22 cellular contexts compared by ENCODE assay signal in the genomic region with DNA sequence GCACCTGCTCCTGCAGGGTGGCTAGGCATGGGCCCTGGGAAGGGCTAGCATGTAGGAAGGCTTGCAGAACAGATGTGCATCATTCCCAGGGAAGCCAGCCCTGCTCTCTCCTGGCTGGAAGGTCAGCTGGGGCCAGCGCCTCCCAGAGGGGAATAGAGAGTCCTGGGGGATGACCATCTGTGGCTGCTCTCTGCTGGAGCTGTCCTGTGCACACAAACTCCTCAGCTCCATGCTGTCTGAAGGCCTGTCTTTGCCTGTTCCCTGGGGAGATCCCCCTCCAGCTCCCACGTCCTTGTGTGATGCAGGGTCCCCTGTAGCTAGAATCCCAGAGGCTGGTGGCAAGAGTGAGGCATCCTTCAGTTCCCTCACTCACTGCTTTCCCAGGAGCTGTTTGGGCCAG. TPM values are rescaled to one million over a fixed set of nuclear protein-coding genes. Genes with fewer than 3 reads are reported as not detected.
"Had no signal": no experiment of that assay in that cellular context is flagged by ENCODE, and none has a peak within 500 bp of the region (broad histone marks: within the 10 kb centered on the region; RNA-seq: fewer than 3 reads in every experiment).

No MANE protein-coding gene starts in this region.

- H3K27me3 ChIP-seq: SJSA1 had no signal

- H3K4me1 ChIP-seq: SJSA1 had no signal

- H3K4me3 ChIP-seq: MG63, SJSA1, SK-N-MC had no signal

- H3K36me3 ChIP-seq: MG63, SJSA1 had no signal

- H3K9me3 ChIP-seq: SJSA1 had no signal

- DNase-seq: IMR-90, Karpas-422, KG1, MG63, NCI-H1092 treated with DMSO at 0.1 percent for 48 hours, NCI-H1436, NCI-H187, NCI-H2029, NCI-H2081 treated with DMSO at 0.1 percent for 48 hours, NCI-H2171, NCI-H226, NCI-H446, NCI-H510A, NCI-H524 treated with DMSO at 0.1 percent for 48 hours, NCI-H69, NCI-H774, Right ventricle myocardium superior, RPMI8226, SIG-M5 had no signal

- H3K27ac ChIP-seq: SJSA1, SK-N-MC had no signal

RNA-seq across cellular contexts. Expression of gene IL16, which starts 19.3 kb away (rescaled TPM):
- total RNA-seq: HT-29, SJSA1 had no signal
